Comparison of ENCODE assay signal across 19 cellular contexts in genomic region chrX:154014429-154015380, GRCh38. TPM values are rescaled to one million over a fixed set of nuclear protein-coding genes. Genes with fewer than 3 reads are reported as not detected.
DNase-seq lines count a peak whose midpoint lies in the region; ATAC-seq, FAIRE-seq and TF ChIP-seq lines count a peak whose summit lies in the region.
"Had no signal": no experiment of that assay in that cellular context is flagged by ENCODE, and none has a peak within 500 bp of the region (broad histone marks: within the 10 kb centered on the region; RNA-seq: fewer than 3 reads in every experiment).

No MANE protein-coding gene starts in this region.

- no peak overlapping the region for H3K4me2 ChIP-seq in GM23338

- H3K9me3 ChIP-seq in A673 (ENCODE audit: low read depth, low read length, poor library complexity, severe bottlenecking), result no peaks in the 10 kb centered on the region
- no peaks in the 10 kb centered on the region for H3K9me3 ChIP-seq in kidney (ENCODE audit: control insufficient read depth in 1 of 2, low read length in 2 of 2)
- H3K9me3 ChIP-seq: ascending aorta, Caco-2, esophagus squamous epithelium, gastroesophageal sphincter, thoracic aorta had no signal

- no peaks in the 10 kb centered on the region for H3K9me2 ChIP-seq in GM23338 (ENCODE audit: insufficient read depth)

- no peaks in the 10 kb centered on the region for H3K79me2 ChIP-seq in GM23338 (replicated peaks; ENCODE audit: insufficient read depth)

- H2AFZ ChIP-seq in GM23338, result no peak overlapping the region

- no peak for ATAC-seq in GM23338
- no peak for ATAC-seq in HG03159 (IDR thresholded peaks at IDR 0.05; ENCODE audit: unreplicated experiment)

- H3K4me1 Mint-ChIP-seq in GM23338, result peaks cover 16% of the 10 kb centered on the region
- peaks cover 23% of the 10 kb centered on the region for H3K4me1 Mint-ChIP-seq in activated CD4-positive, alpha-beta memory T cell treated with anti-CD3 and anti-CD28 coated beads, Interleukin-2, amount 10 ng/mL, durations not matched to agents 7 days and 5 days

- no peak for FAIRE-seq in kidney (lab: Jason Lieb, UNC)

- H3K36me3 Mint-ChIP-seq in GM23338 (ENCODE audit: low read depth), result peaks cover 26% of the 10 kb centered on the region; the same call in 2 of the 3 replicates
- peaks cover 48% of the 10 kb centered on the region for H3K36me3 Mint-ChIP-seq in activated CD4-positive, alpha-beta memory T cell treated with anti-CD3 and anti-CD28 coated beads, Interleukin-2, amount 10 ng/mL, durations not matched to agents 7 days and 5 days (ENCODE audit: low read depth)

- H3K9ac ChIP-seq in kidney (ENCODE audit: low read length in 2 of 2), result no peak overlapping the region

- BruUV-seq in A673 (replicated peaks; lab: Mats Ljungman, UMichigan), result no TSS peak

- H3K27me3 ChIP-seq in A673 (replicated peaks; ENCODE audit: insufficient read depth, low read depth, low read length, poor library complexity), result no peaks in the 10 kb centered on the region
- H3K27me3 ChIP-seq in GM23338 (ENCODE audit: insufficient read depth), result no peaks in the 10 kb centered on the region
- H3K27me3 ChIP-seq: ascending aorta, gastroesophageal sphincter had no signal

- H3K9me3 Mint-ChIP-seq in GM23338, result no peaks in the 10 kb centered on the region
- no peaks in the 10 kb centered on the region for H3K9me3 Mint-ChIP-seq in activated CD4-positive, alpha-beta memory T cell treated with anti-CD3 and anti-CD28 coated beads, Interleukin-2, amount 10 ng/mL, durations not matched to agents 7 days and 5 days

- in situ Hi-C loops in GM13976 (cut with MboI; ENCODE audit: low sequenced_read_pairs, unreplicated experiment), result loop anchor here (25.0 kb wide), 1 partner anchor 523 kb away; the partner anchor contains the start of genes G6PD and IKBKG

- H3K36me3 ChIP-seq in A673 (ENCODE audit: insufficient read depth, low read length, poor library complexity, severe bottlenecking), result peaks cover 29% of the 10 kb centered on the region
- no peaks in the 10 kb centered on the region for H3K36me3 ChIP-seq in GM23338 (ENCODE audit: insufficient read depth)
- peaks cover 0 to 2% of the 10 kb centered on the region in 2 donors for H3K36me3 ChIP-seq in kidney (ENCODE audit: control insufficient read depth in 1 of 2, insufficient read depth in 2 of 2, low read length in 2 of 2)
- H3K36me3 ChIP-seq: thoracic aorta had no signal

- no peak overlapping the region for H3K27ac ChIP-seq in A673 (ENCODE audit: low read depth, low read length, poor library complexity, severe bottlenecking)
- peak overlapping the region; percentile 63; the same call in 1 of the 2 replicates for H3K27ac ChIP-seq in GM23338 (ENCODE audit: low read depth)
- no peak overlapping the region for H3K27ac ChIP-seq in kidney (ENCODE audit: low read depth in 2 of 2, low read length in 2 of 2)
- H3K27ac ChIP-seq: ascending aorta, esophagus squamous epithelium, gastroesophageal sphincter, thoracic aorta had no signal

- POLR2A ChIA-PET in A673 (lab: Charles Lee; ENCODE audit: low non-redundant PET), result no interaction called here
- POLR2A ChIA-PET in activated CD4-positive, alpha-beta memory T cell treated with anti-CD3 and anti-CD28 coated beads, Interleukin-2, amount 10 ng/mL, durations not matched to agents 7 days and 5 days (lab: Charles Lee), result interaction anchor here (0.7 to 2.8 kb wide), 3 partner anchors 12 to 34 kb away, joined by 3 to 18 read pairs (median 8); no protein-coding TSS in a partner anchor

- DNase-seq in A673 (ENCODE audit: low spot score) (peak; percentile 21), GM23338 (ENCODE audit: low spot score) (no peak), kidney (peak; percentile 66), OCI-M2 (lab: John Stamatoyannopoulos, UW; ENCODE audit: unreplicated experiment) (no peak), NCI-H187 treated with DMSO at 0.1 percent for 48 hours (lab: John Stamatoyannopoulos, UW) (no peak), GM13976 (ENCODE audit: low spot score) (no peak)
- DNase-seq in activated CD4-positive, alpha-beta memory T cell treated with anti-CD3 and anti-CD28 coated beads, Interleukin-2, amount 10 ng/mL, durations not matched to agents 7 days and 5 days, result no peak
- DNase-seq: activated gamma-delta T cell; Caco-2; effector CD8-positive, alpha-beta T cell; esophagus squamous epithelium; kidney glomerular epithelial cell; mammary epithelial cell; NCI-H524 treated with DMSO at 0.1 percent for 48 hours; T1000 had no signal

- H3K4me1 ChIP-seq in A673 (ENCODE audit: insufficient read depth, low read length, poor library complexity, severe bottlenecking), result no peaks in the 10 kb centered on the region
- no peaks in the 10 kb centered on the region for H3K4me1 ChIP-seq in GM23338 (ENCODE audit: insufficient read depth)
- H3K4me1 ChIP-seq in kidney (ENCODE audit: control insufficient read depth in 1 of 2, insufficient read depth in 1 of 2, low read depth in 1 of 2, low read length in 2 of 2), result peaks cover 0 to 2% of the 10 kb centered on the region in 2 donors
- H3K4me1 ChIP-seq: ascending aorta, Caco-2 had no signal

- intact Hi-C loops in A673 (cut with micrococcal nuclease; ENCODE audit: unreplicated experiment) (no loop called here), kidney (cut with DNase I) (no loop called here)

- H3F3A ChIP-seq in GM23338 (replicated peaks; ENCODE audit: low read depth), result no peaks in the 10 kb centered on the region

- H4K20me1 ChIP-seq in GM23338 (replicated peaks; ENCODE audit: insufficient read depth), result no peaks in the 10 kb centered on the region

- CTCF ChIA-PET in A673 (lab: Charles Lee), result interaction anchor here (0.8 kb wide), 1 partner anchor 32 kb away, joined by 5 read pairs; no protein-coding TSS in a partner anchor
- CTCF ChIA-PET in activated CD4-positive, alpha-beta memory T cell treated with anti-CD3 and anti-CD28 coated beads, Interleukin-2, amount 10 ng/mL, durations not matched to agents 7 days and 5 days (lab: Charles Lee), result interaction anchor here (0.7 to 2.6 kb wide), 7 partner anchors 7 to 361 kb away, joined by 3 to 11 read pairs (median 5); no protein-coding TSS in a partner anchor

- H3K4me3 ChIP-seq in A673 (ENCODE audit: low read depth, low read length, poor library complexity, severe bottlenecking) (no peak overlapping the region), GM23338 (no peak overlapping the region), kidney (ENCODE audit: low read length in 2 of 2) (no peak overlapping the region)
- H3K4me3 ChIP-seq: ascending aorta, esophagus squamous epithelium, gastroesophageal sphincter, thoracic aorta had no signal

- no peak overlapping the region for H3K27ac Mint-ChIP-seq in GM23338
- H3K27ac Mint-ChIP-seq in activated CD4-positive, alpha-beta memory T cell treated with anti-CD3 and anti-CD28 coated beads, Interleukin-2, amount 10 ng/mL, durations not matched to agents 7 days and 5 days, result peak overlapping the region; percentile 35

- no peaks in the 10 kb centered on the region for H3K27me3 Mint-ChIP-seq in GM23338 (ENCODE audit: insufficient read depth, low read depth, poor library complexity)
- H3K27me3 Mint-ChIP-seq in activated CD4-positive, alpha-beta memory T cell treated with anti-CD3 and anti-CD28 coated beads, Interleukin-2, amount 10 ng/mL, durations not matched to agents 7 days and 5 days, result no peaks in the 10 kb centered on the region

- no peak overlapping the region for H3K4me3 Mint-ChIP-seq in GM23338
- no peak overlapping the region for H3K4me3 Mint-ChIP-seq in activated CD4-positive, alpha-beta memory T cell treated with anti-CD3 and anti-CD28 coated beads, Interleukin-2, amount 10 ng/mL, durations not matched to agents 7 days and 5 days

- TF ChIP-seq CTCF in A673 (conservative IDR thresholded peaks at IDR 0.05; ENCODE audit: low read depth, low read length) (no peak), GM23338 (conservative IDR thresholded peaks at IDR 0.05; ENCODE audit: low read depth in 2 of 2) (no peak), kidney (IDR thresholded peaks at IDR 0.05; ENCODE audit: borderline replicate concordance, extremely low read depth, insufficient read depth) (no peak), GM13976 (IDR thresholded peaks at IDR 0.05; ENCODE audit: borderline replicate concordance, control extremely low read depth, extremely low read depth, insufficient read depth, missing control alignments) (no peak)

TF ChIP-seq in GM23338, 12 proteins besides CTCF, POLR2A, EP300 and RAD21 (continues in another document):
- TF ChIP-seq EZH2 (IDR thresholded peaks at IDR 0.05; ENCODE audit: low read depth, unreplicated experiment), result no peak

RNA-seq across cellular contexts. Expression of gene IRAK1, which starts 5.0 kb away (rescaled TPM):
- 118 and 147 TPM in 2 replicates for total RNA-seq in A673 (2021)
- total RNA-seq in GM23338 (2014; rRNA removed; shearing (Covaris generic)), result 30.4 and 38.0 TPM in 2 replicates
- polyA plus RNA-seq in GM23338 (2016; fragmentation: Nextera tagmentation; extraction: Ambion mirVana), result 21.6 and 23.0 TPM in 2 replicates
- total RNA-seq in activated CD4-positive, alpha-beta memory T cell treated with anti-CD3 and anti-CD28 coated beads, Interleukin-2, amount 10 ng/mL, durations not matched to agents 7 days and 5 days, result 100 to 1,000 TPM; 118 to 122 TPM
- total RNA-seq in kidney, result 85.3 TPM
- polyA plus RNA-seq in kidney (ENCODE audit: insufficient read depth, low read depth, low replicate concordance), result 46.6 TPM

RNA-seq across cellular contexts. Expression of gene TMEM187, which starts 42.2 kb away (rescaled TPM):
- total RNA-seq in A673 (2021), result 2.8 and 6.8 TPM in 2 replicates
- 4.4 and 9.7 TPM in 2 replicates for total RNA-seq in GM23338 (2014; rRNA removed; shearing (Covaris generic))
- polyA plus RNA-seq in GM23338 (2016; fragmentation: Nextera tagmentation; extraction: Ambion mirVana), result 2.4 and 2.5 TPM in 2 replicates
- 10 to 100 TPM in 1 of 2 experiments, 1 to 10 TPM in 1; 9.9 to 12.6 TPM for total RNA-seq in activated CD4-positive, alpha-beta memory T cell treated with anti-CD3 and anti-CD28 coated beads, Interleukin-2, amount 10 ng/mL, durations not matched to agents 7 days and 5 days
- 9.6 TPM for total RNA-seq in kidney
- 12.4 TPM for polyA plus RNA-seq in kidney (ENCODE audit: insufficient read depth, low read depth, low replicate concordance)

RNA-seq across cellular contexts. Expression of gene HCFC1, which starts 43.1 kb away (rescaled TPM):
- total RNA-seq in A673 (2021) (124 and 137 TPM in 2 replicates), kidney (54.6 TPM)
- total RNA-seq in GM23338 (2014; rRNA removed; shearing (Covaris generic)), result 169 and 188 TPM in 2 replicates
- polyA plus RNA-seq in GM23338 (2016; fragmentation: Nextera tagmentation; extraction: Ambion mirVana) (33.0 and 33.2 TPM in 2 replicates), kidney (ENCODE audit: insufficient read depth, low read depth, low replicate concordance) (13.5 TPM)
- 10 to 100 TPM; 88.3 to 93.1 TPM for total RNA-seq in activated CD4-positive, alpha-beta memory T cell treated with anti-CD3 and anti-CD28 coated beads, Interleukin-2, amount 10 ng/mL, durations not matched to agents 7 days and 5 days

Comparison
In these comparisons a context has a peak if more than half of its experiments do, and no peak if none do; other contexts are left out.
1. DNase-seq: peak in A673 (single experiment) and kidney (single experiment); none in GM23338 (single experiment), activated CD4-positive, alpha-beta memory T cell treated with anti-CD3 and anti-CD28 coated beads, Interleukin-2, amount 10 ng/mL, durations not matched to agents 7 days and 5 days (single experiment), OCI-M2 (single experiment), NCI-H187 treated with DMSO at 0.1 percent for 48 hours (single experiment) and GM13976 (single experiment).